In genomic region chr14:92670967-92671366, GRCh38 we compare ENCODE assay signal across 11 cellular contexts.
DNase-seq lines count a peak whose midpoint lies in the region; ATAC-seq, FAIRE-seq and TF ChIP-seq lines count a peak whose summit lies in the region.
"Had no signal": no experiment of that assay in that cellular context is flagged by ENCODE, and none has a peak within 500 bp of the region (broad histone marks: within the 10 kb centered on the region; RNA-seq: fewer than 3 reads in every experiment).

No MANE protein-coding gene starts in this region.

- no peak overlapping the region for H2BK120ac ChIP-seq in neuronal stem cell (ENCODE audit: low read depth, low read length)

- H3K4me1 Mint-ChIP-seq in CD8-positive, alpha-beta T cell (ENCODE audit: low read depth): peaks cover 79% of the 10 kb centered on the region
- H3K4me1 Mint-ChIP-seq in astrocyte (ENCODE audit: low read depth, unreplicated experiment): no peaks in the 10 kb centered on the region

- ATAC-seq in CD8-positive, alpha-beta T cell: no peak
- ATAC-seq in GM18861 (IDR thresholded peaks at IDR 0.05; ENCODE audit: unreplicated experiment) (no peak), HG03196 (IDR thresholded peaks at IDR 0.05; ENCODE audit: unreplicated experiment) (no peak)

- no peak overlapping the region for H2AFZ ChIP-seq in astrocyte (ENCODE audit: low read depth, low read length)
- no peak overlapping the region for H2AFZ ChIP-seq in neuronal stem cell (ENCODE audit: low read length)

- H3K14ac ChIP-seq in neuronal stem cell (ENCODE audit: low read length): no peak overlapping the region

- no peak overlapping the region for H3K23ac ChIP-seq in neuronal stem cell (ENCODE audit: low read depth, low read length, poor library complexity)

- POLR2A ChIA-PET in CD8-positive, alpha-beta T cell (lab: Charles Lee): interaction anchor here (1.3 to 1.4 kb wide), 2 partner anchors 10 to 20 kb away, joined by 5 read pairs; no protein-coding TSS in a partner anchor

- no peaks in the 10 kb centered on the region for H3K9me3 Mint-ChIP-seq in CD8-positive, alpha-beta T cell
- H3K9me3 Mint-ChIP-seq in astrocyte (ENCODE audit: unreplicated experiment): peaks cover 3% of the 10 kb centered on the region
- H3K9me3 Mint-ChIP-seq: activated B cell treated with CpG ODN at 0.5 μM for 24 hours had no signal

- no peak overlapping the region for H3K4me2 ChIP-seq in astrocyte (ENCODE audit: low read length)
- H3K4me2 ChIP-seq in neuronal stem cell (ENCODE audit: insufficient read depth, low read length, poor library complexity, severe bottlenecking): no peak overlapping the region

- H3K4ac ChIP-seq in neuronal stem cell (ENCODE audit: low read length): no peak overlapping the region

- H4K8ac ChIP-seq in neuronal stem cell (ENCODE audit: low read depth, low read length): no peak overlapping the region

- peaks cover 56% of the 10 kb centered on the region for H3K36me3 ChIP-seq in CD8-positive, alpha-beta T cell (ENCODE audit: insufficient read depth, low read length)
- H3K36me3 ChIP-seq in astrocyte (ENCODE audit: insufficient read depth, low read length) (no peaks in the 10 kb centered on the region), neuronal stem cell (replicated peaks in 1 of 2; ENCODE audit: control insufficient read depth in 2 of 2, insufficient read depth in 2 of 2, low read length in 2 of 2) (no peaks in the 10 kb centered on the region)

- H3K27ac ChIP-seq in CD8-positive, alpha-beta T cell (ENCODE audit: low read depth, low read length): no peak overlapping the region
- H3K27ac ChIP-seq in astrocyte (ENCODE audit: low read depth, low read length) (no peak overlapping the region), neuronal stem cell (replicated peaks; ENCODE audit: low read length) (no peak overlapping the region)

- TF ChIP-seq CTCF in CD8-positive, alpha-beta T cell (IDR thresholded peaks at IDR 0.05): no peak
- TF ChIP-seq CTCF in astrocyte (IDR thresholded peaks at IDR 0.05; ENCODE audit: insufficient read depth, low read depth, low read length): no peak

- no peak overlapping the region for H2BK15ac ChIP-seq in neuronal stem cell (ENCODE audit: low read length)

- H3K9ac ChIP-seq in astrocyte (ENCODE audit: low read length) (no peak overlapping the region), neuronal stem cell (ENCODE audit: low read depth, low read length, poor library complexity) (no peak overlapping the region)

- peak overlapping the region; percentile 86 for H3K27ac Mint-ChIP-seq in CD8-positive, alpha-beta T cell
- H3K27ac Mint-ChIP-seq in astrocyte (ENCODE audit: unreplicated experiment): peak overlapping the region; percentile 77

- no peak overlapping the region for H3K18ac ChIP-seq in neuronal stem cell (ENCODE audit: low read length)

- H3K4me3 Mint-ChIP-seq in CD8-positive, alpha-beta T cell: no peak overlapping the region
- H3K4me3 Mint-ChIP-seq in astrocyte (ENCODE audit: unreplicated experiment): no peak overlapping the region

- FAIRE-seq in astrocyte (lab: Jason Lieb, UNC): no peak

- H3K27me3 ChIP-seq in CD8-positive, alpha-beta T cell (ENCODE audit: insufficient read depth, low read length): no peaks in the 10 kb centered on the region
- no peaks in the 10 kb centered on the region for H3K27me3 ChIP-seq in astrocyte (ENCODE audit: insufficient read depth, low read length)
- H3K27me3 ChIP-seq in neuronal stem cell (ENCODE audit: control insufficient read depth in 3 of 3, insufficient read depth in 3 of 3, low read depth in 1 of 3, low read length in 3 of 3): no peaks in the 10 kb centered on the region
- H3K27me3 ChIP-seq: testis had no signal

- no peak for DNase-seq in CD8-positive, alpha-beta T cell
- peak; percentile 66 for DNase-seq in HCEC 1CT
- DNase-seq in astrocyte (ENCODE audit: low read depth): no peak
- DNase-seq in neuronal stem cell (ENCODE audit: low spot score): no peak
- DNase-seq in SIG-M5 treated with dmso at 0.1 percent for 504 hours (lab: John Stamatoyannopoulos, UW; ENCODE audit: unreplicated experiment): no peak
- DNase-seq: activated B cell treated with CpG ODN at 0.5 μM for 24 hours, NCI-H1694, testis had no signal

- CTCF ChIA-PET in CD8-positive, alpha-beta T cell (lab: Charles Lee): interaction anchor here (0.5 to 3.9 kb wide), 4 partner anchors 11 to 68 kb away, joined by 3 to 32 read pairs (median 10); no protein-coding TSS in a partner anchor

- no peaks in the 10 kb centered on the region for H3K79me2 ChIP-seq in astrocyte (ENCODE audit: insufficient read depth, low read length)

- no peak overlapping the region for H2BK12ac ChIP-seq in neuronal stem cell (ENCODE audit: low read length)

- no peaks in the 10 kb centered on the region for H3K79me1 ChIP-seq in neuronal stem cell (ENCODE audit: low read depth, low read length)

- no peak overlapping the region for H4K91ac ChIP-seq in neuronal stem cell (ENCODE audit: low read depth, low read length, poor library complexity)

- no peaks in the 10 kb centered on the region for H3K27me3 Mint-ChIP-seq in CD8-positive, alpha-beta T cell (ENCODE audit: low read depth)
- H3K27me3 Mint-ChIP-seq in astrocyte (ENCODE audit: low read depth, unreplicated experiment): no peaks in the 10 kb centered on the region
- H3K27me3 Mint-ChIP-seq: activated B cell treated with CpG ODN at 0.5 μM for 24 hours had no signal

- peak overlapping the region; percentile 31 for H2AK5ac ChIP-seq in neuronal stem cell (ENCODE audit: low read depth, low read length)

- H4K20me1 ChIP-seq in astrocyte (ENCODE audit: insufficient read depth, low read length): no peaks in the 10 kb centered on the region

- intact Hi-C loops in CD8-positive, alpha-beta T cell (cut with DNase I, micrococcal nuclease): loop anchor here in 1 of 2 experiments (1.0 kb wide), 1 partner anchor 20 kb away; no protein-coding TSS in a partner anchor

- no peak overlapping the region for H2BK5ac ChIP-seq in neuronal stem cell (ENCODE audit: low read length)

- H3K9me3 ChIP-seq in CD8-positive, alpha-beta T cell (ENCODE audit: low read length): no peaks in the 10 kb centered on the region
- H3K9me3 ChIP-seq in astrocyte (ENCODE audit: insufficient read depth, low read depth, low read length) (no peaks in the 10 kb centered on the region), neuronal stem cell (replicated peaks in 1 of 2; ENCODE audit: control insufficient read depth in 2 of 2, insufficient read depth in 1 of 2, low read depth in 1 of 2, low read length in 2 of 2) (no peaks in the 10 kb centered on the region)
- H3K9me3 ChIP-seq: testis had no signal

- peaks cover 78% of the 10 kb centered on the region for H3K4me1 ChIP-seq in CD8-positive, alpha-beta T cell (ENCODE audit: insufficient read depth, low read length)
- H3K4me1 ChIP-seq in astrocyte (ENCODE audit: insufficient read depth, low read length): peaks cover 11% of the 10 kb centered on the region
- H3K4me1 ChIP-seq in neuronal stem cell (ENCODE audit: control insufficient read depth in 2 of 2, insufficient read depth in 1 of 2, low read depth in 1 of 2, low read length in 2 of 2): no peaks in the 10 kb centered on the region
- H3K4me1 ChIP-seq: testis had no signal

- WGBS in neuronal stem cell (ENCODE audit: extremely low coverage in 2 of 2, insufficient read length in 2 of 2, insufficient replicate concordance in 1 of 2), 2 donors: no CpG with 5 or more reads among the region's 5 CpGs

- H3K36me3 Mint-ChIP-seq in CD8-positive, alpha-beta T cell: peaks cover 89% of the 10 kb centered on the region
- H3K36me3 Mint-ChIP-seq in astrocyte (ENCODE audit: low read depth, unreplicated experiment): peaks cover 26% of the 10 kb centered on the region

- H3K4me3 ChIP-seq in CD8-positive, alpha-beta T cell (ENCODE audit: low read depth, low read length): no peak overlapping the region
- no peak overlapping the region for H3K4me3 ChIP-seq in astrocyte (ENCODE audit: insufficient read depth, low read depth, low read length)
- H3K4me3 ChIP-seq in neuronal stem cell (ENCODE audit: low read length in 2 of 2): no peak overlapping the region
- H3K4me3 ChIP-seq: skin epidermis, testis had no signal
